17 cellular contexts compared by ENCODE assay signal in genomic region chr4:163614866-163615265, GRCh38.
DNase-seq lines count a peak whose midpoint lies in the region; ATAC-seq and TF ChIP-seq lines count a peak whose summit lies in the region.
"Had no signal": no experiment of that assay in that cellular context is flagged by ENCODE, and none has a peak within 500 bp of the region (broad histone marks: within the 10 kb centered on the region; RNA-seq: fewer than 3 reads in every experiment).

No MANE protein-coding gene starts in this region.

- no peak for DNase-seq in CD14-positive monocyte (ENCODE audit: low spot score)
- no peak for DNase-seq in activated B cell treated with CpG ODN at 0.5 μM for 24 hours
- no peak for DNase-seq in memory B cell (ENCODE audit: low spot score in 2 of 2)
- DNase-seq in NCI-H128 (lab: John Stamatoyannopoulos, UW; ENCODE audit: unreplicated experiment), result no peak
- no peak for DNase-seq in MG63
- DNase-seq: 8988T; CD4-positive, alpha-beta memory T cell; DMS153; DMS79; GF-D8; GOT3; H9; KG1 had no signal

- POLR2A ChIA-PET in activated B cell treated with CpG ODN at 0.5 μM for 24 hours (lab: Charles Lee), result interaction anchor here (0.9 to 9.3 kb wide), 5 partner anchors 14 to 119 kb away, joined by 3 to 200 read pairs (median 94); no protein-coding TSS in a partner anchor

- H3K27ac Mint-ChIP-seq in CD14-positive monocyte, result peak overlapping the region in 5 of 7 donors; percentile 2 to 78 (median 53)
- H3K27ac Mint-ChIP-seq in IgD-negative memory B cell, result peak overlapping the region in 2 of 3 donors; percentile 45 to 91
- H3K27ac Mint-ChIP-seq in activated B cell treated with CpG ODN at 0.5 μM for 24 hours, result peak overlapping the region; percentile 98
- peak overlapping the region; percentile 15 for H3K27ac Mint-ChIP-seq in memory B cell
- H3K27ac Mint-ChIP-seq: CD4-positive, alpha-beta memory T cell had no signal

- intact Hi-C loops in CD14-positive monocyte (cut with micrococcal nuclease), result loop anchor here in 1 of 2 donors (5.0 kb wide), 1 partner anchor 52 kb away; no protein-coding TSS in a partner anchor
- intact Hi-C loops in activated B cell treated with CpG ODN at 0.5 μM for 24 hours (cut with micrococcal nuclease), result loop anchor here (5.0 kb wide), 1 partner anchor 1497 kb away; the partner anchor contains the start of gene TMEM192

- no peaks in the 10 kb centered on the region for H3K9me3 ChIP-seq in MG63

- no peak for TF ChIP-seq POLR2A in GM18505 (IDR thresholded peaks at IDR 0.05; ENCODE audit: borderline replicate concordance, extremely low read depth, insufficient read depth, insufficient read length)

- no peak overlapping the region for H3K4me3 Mint-ChIP-seq in CD14-positive monocyte
- peak overlapping the region in 2 of 4 donors; percentile 1 to 94 for H3K4me3 Mint-ChIP-seq in IgD-negative memory B cell
- H3K4me3 Mint-ChIP-seq in activated B cell treated with CpG ODN at 0.5 μM for 24 hours, result peak overlapping the region; percentile 11
- peak overlapping the region; percentile 17 for H3K4me3 Mint-ChIP-seq in memory B cell
- H3K4me3 Mint-ChIP-seq: CD4-positive, alpha-beta memory T cell; H9 had no signal

- no peak overlapping the region for H3K4me3 ChIP-seq in MG63

- H3K27me3 ChIP-seq in MG63, result no peaks in the 10 kb centered on the region; the same call in 1 of the 2 replicates

- CTCF ChIA-PET in activated B cell treated with CpG ODN at 0.5 μM for 24 hours (lab: Charles Lee), result interaction anchor here (5.1 kb wide), 1 partner anchor 25 kb away, joined by 63 read pairs; no protein-coding TSS in a partner anchor

- H3K9me3 Mint-ChIP-seq in CD14-positive monocyte, result peaks cover 0 to 7% (median 0%) of the 10 kb centered on the region in 7 donors
- peaks cover 0 to 5% (median 4%) of the 10 kb centered on the region in 3 donors for H3K9me3 Mint-ChIP-seq in IgD-negative memory B cell
- H3K9me3 Mint-ChIP-seq in activated B cell treated with CpG ODN at 0.5 μM for 24 hours, result peaks cover 3% of the 10 kb centered on the region
- peaks cover 4% of the 10 kb centered on the region for H3K9me3 Mint-ChIP-seq in memory B cell

- H3K27me3 Mint-ChIP-seq in CD14-positive monocyte (ENCODE audit: low read depth in 3 of 3), result peaks cover 0 to 3% (median 0%) of the 10 kb centered on the region in 3 donors
- H3K27me3 Mint-ChIP-seq in IgD-negative memory B cell, result no peaks in the 10 kb centered on the region
- H3K27me3 Mint-ChIP-seq in activated B cell treated with CpG ODN at 0.5 μM for 24 hours, result no peaks in the 10 kb centered on the region
- no peaks in the 10 kb centered on the region for H3K27me3 Mint-ChIP-seq in memory B cell

- no peak for ATAC-seq in activated B cell treated with CpG ODN at 0.5 μM for 24 hours (ENCODE audit: low read depth)
- no peak for ATAC-seq in memory B cell (ENCODE audit: low read depth)
- no peak for ATAC-seq in GM18505 (IDR thresholded peaks at IDR 0.05; ENCODE audit: unreplicated experiment)
- no peak for ATAC-seq in GM21786 (IDR thresholded peaks at IDR 0.05; ENCODE audit: unreplicated experiment)
- ATAC-seq: HepG2 had no signal

- no peaks in the 10 kb centered on the region for H3K36me3 ChIP-seq in MG63

- H3K36me3 Mint-ChIP-seq in CD14-positive monocyte, result peaks cover 9 to 15% of the 10 kb centered on the region in 2 donors
- H3K36me3 Mint-ChIP-seq in IgD-negative memory B cell, result peaks cover 10% of the 10 kb centered on the region
- H3K36me3 Mint-ChIP-seq in activated B cell treated with CpG ODN at 0.5 μM for 24 hours (ENCODE audit: low read depth), result peaks cover 23% of the 10 kb centered on the region
- H3K36me3 Mint-ChIP-seq in memory B cell, result peaks cover 23% of the 10 kb centered on the region
- H3K36me3 Mint-ChIP-seq: CD4-positive, alpha-beta memory T cell had no signal

- H3K4me1 Mint-ChIP-seq in CD14-positive monocyte, result peaks cover 31% of the 10 kb centered on the region
- H3K4me1 Mint-ChIP-seq in IgD-negative memory B cell, result peaks cover 17 to 34% (median 23%) of the 10 kb centered on the region in 3 donors
- H3K4me1 Mint-ChIP-seq in activated B cell treated with CpG ODN at 0.5 μM for 24 hours, result peaks cover 50% of the 10 kb centered on the region
- H3K4me1 Mint-ChIP-seq in memory B cell, result peaks cover 22% of the 10 kb centered on the region

- TF ChIP-seq CTCF in CD14-positive monocyte (IDR thresholded peaks at IDR 0.05) (no peak), activated B cell treated with CpG ODN at 0.5 μM for 24 hours (IDR thresholded peaks at IDR 0.05) (no peak)

Comparison
In these comparisons a context has a peak if more than half of its experiments do, and no peak if none do; other contexts are left out.
1. H3K27ac Mint-ChIP-seq: peak in every context shown above with its lines; median percentile 98 in activated B cell treated with CpG ODN at 0.5 μM for 24 hours; 68 in IgD-negative memory B cell; 53 in CD14-positive monocyte; 15 in memory B cell.
2. H3K4me3 Mint-ChIP-seq: peak in activated B cell treated with CpG ODN at 0.5 μM for 24 hours (single experiment) and memory B cell (single experiment); none in CD14-positive monocyte (0 of 2).